In genomic region chrX:112786076-112786475, GRCh38 we compare ENCODE assay signal across 29 cellular contexts. TPM values are rescaled to one million over a fixed set of nuclear protein-coding genes. Genes with fewer than 3 reads are reported as not detected.
DNase-seq lines count a peak whose midpoint lies in the region; ATAC-seq, FAIRE-seq and TF ChIP-seq lines count a peak whose summit lies in the region.
"Had no signal": no experiment of that assay in that cellular context is flagged by ENCODE, and none has a peak within 500 bp of the region (broad histone marks: within the 10 kb centered on the region; RNA-seq: fewer than 3 reads in every experiment).

No MANE protein-coding gene starts in this region.

- H3K36me3 ChIP-seq in Caco-2 (ENCODE audit: control insufficient read depth, insufficient read depth, low read length) = no peaks in the 10 kb centered on the region; the same call in none of the 2 replicates
- H3K36me3 ChIP-seq in pancreas = no peaks in the 10 kb centered on the region

- WGBS in pancreas, 2 donors = 60 to 77% methylated on average over 2 of the region's 2 CpGs

- FAIRE-seq in colon (lab: Jason Lieb, UNC) (peak; percentile 21), pancreas (lab: Jason Lieb, UNC) (peak; percentile 56)
- FAIRE-seq: HepG2, K562 had no signal

- H3K4me3 ChIP-seq in Caco-2 (ENCODE audit: low read depth, low read length) (no peak overlapping the region), pancreas (no peak overlapping the region), dorsolateral prefrontal cortex (no peak overlapping the region)
- H3K4me3 ChIP-seq: BLaER1, GM23248, HAP-1, K562 had no signal

- peaks cover 43% of the 10 kb centered on the region for H3K36me3 Mint-ChIP-seq in Caco-2 (ENCODE audit: insufficient read depth, unreplicated experiment)
- no peaks in the 10 kb centered on the region for H3K36me3 Mint-ChIP-seq in activated T-helper 1 cell treated with anti-CD3 and anti-CD28 coated beads, Interleukin-12 subunit alpha, Interleukin-12 subunit beta, Interleukin-2, Interleukin-4 antibody, amounts not matched to agents 30 ng/mL and 10 ng/mL and 1 ng/mL, durations not matched to agents 14 hours and 24 hours and 36 hours (ENCODE audit: low read depth)

- intact Hi-C loops in Caco-2 (cut with micrococcal nuclease; ENCODE audit: unreplicated experiment) (no loop called here), pancreas (cut with DNase I) (no loop called here), dorsolateral prefrontal cortex (cut with DNase I) (no loop called here)
- intact Hi-C loops in activated T-helper 1 cell treated with anti-CD3 and anti-CD28 coated beads, Interleukin-12 subunit alpha, Interleukin-12 subunit beta, Interleukin-2, Interleukin-4 antibody, amounts not matched to agents 30 ng/mL and 10 ng/mL and 1 ng/mL, durations not matched to agents 14 hours and 24 hours and 36 hours (cut with micrococcal nuclease) = no loop called here

- H3K4me1 ChIP-seq in Caco-2 (peaks cover 20% of the 10 kb centered on the region), pancreas (no peaks in the 10 kb centered on the region)
- H3K4me1 ChIP-seq: BLaER1, HAP-1 had no signal

- no TSS peak for BruUV-seq in Caco-2 (replicated peaks; lab: Mats Ljungman, UMichigan)

- TF ChIP-seq CTCF in Caco-2 (IDR thresholded peaks at IDR 0.05; ENCODE audit: insufficient read depth in 1 of 2, low read depth in 1 of 2, low read length in 1 of 2, severe bottlenecking in 1 of 2, unreplicated experiment in 1 of 2) = no peak
- TF ChIP-seq CTCF in pancreas (IDR thresholded peaks at IDR 0.05) = no peak
- no peak for TF ChIP-seq CTCF in dorsolateral prefrontal cortex (IDR thresholded peaks at IDR 0.05 in 54 of 56, conservative IDR thresholded peaks at IDR 0.05 in 2 of 56; ENCODE audit: low read depth in 1 of 56, partially characterized antibody in 56 of 56)

- POLR2A ChIA-PET in Caco-2 (lab: Charles Lee) = no interaction called here

- H3K27ac ChIP-seq in pancreas = no peak overlapping the region
- H3K27ac ChIP-seq in dorsolateral prefrontal cortex = peak overlapping the region in 1 of 59 donors; percentile 10
- H3K27ac ChIP-seq: BLaER1, GM23248, HL-60, RWPE1 had no signal

- no peaks in the 10 kb centered on the region for H3K9me3 ChIP-seq in Caco-2
- H3K9me3 ChIP-seq in pancreas = no peaks in the 10 kb centered on the region
- H3K9me3 ChIP-seq: BLaER1, HAP-1, SK-N-SH had no signal

- H3K27me3 ChIP-seq in Caco-2 (replicated peaks; ENCODE audit: control insufficient read depth, insufficient read depth, low read length) (no peaks in the 10 kb centered on the region), pancreas (peaks cover 0 to 13% (median 0%) of the 10 kb centered on the region in 4 donors), dorsolateral prefrontal cortex (peaks cover 0 to 65% (median 6%) of the 10 kb centered on the region in 45 donors)

- DNase-seq in Caco-2 (no peak), Kasumi-1 (lab: John Stamatoyannopoulos, UW) (peak; percentile 0 to 1), pancreas (no peak), dorsolateral prefrontal cortex (no peak)
- no peak for DNase-seq in activated T-helper 1 cell treated with anti-CD3 and anti-CD28 coated beads, Interleukin-12 subunit alpha, Interleukin-12 subunit beta, Interleukin-2, Interleukin-4 antibody, amounts not matched to agents 30 ng/mL and 10 ng/mL and 1 ng/mL, durations not matched to agents 14 hours and 24 hours and 36 hours (ENCODE audit: low spot score)
- DNase-seq: ACHN; Calu3; CD4-positive, alpha-beta memory T cell; DMS153; GM23248; NCI-H1417; NCI-H1694 treated with DMSO at 0.1 percent for 48 hours; NCI-H2081 treated with DMSO at 0.1 percent for 48 hours; NCI-H2171 treated with DMSO at 0.1 percent for 48 hours; NCI-H524 treated with DMSO at 0.1 percent for 48 hours; NCI-H82; PC-3; SIG-M5; SK-N-SH; T-cell had no signal

- peak overlapping the region; percentile 69 for H3K4me3 Mint-ChIP-seq in Caco-2 (ENCODE audit: unreplicated experiment)
- H3K4me3 Mint-ChIP-seq in activated T-helper 1 cell treated with anti-CD3 and anti-CD28 coated beads, Interleukin-12 subunit alpha, Interleukin-12 subunit beta, Interleukin-2, Interleukin-4 antibody, amounts not matched to agents 30 ng/mL and 10 ng/mL and 1 ng/mL, durations not matched to agents 14 hours and 24 hours and 36 hours = no peak overlapping the region
- H3K4me3 Mint-ChIP-seq: CD4-positive, alpha-beta memory T cell; T-cell had no signal

- no peaks in the 10 kb centered on the region for H3K9me3 Mint-ChIP-seq in Caco-2 (ENCODE audit: unreplicated experiment)
- no peaks in the 10 kb centered on the region for H3K9me3 Mint-ChIP-seq in activated T-helper 1 cell treated with anti-CD3 and anti-CD28 coated beads, Interleukin-12 subunit alpha, Interleukin-12 subunit beta, Interleukin-2, Interleukin-4 antibody, amounts not matched to agents 30 ng/mL and 10 ng/mL and 1 ng/mL, durations not matched to agents 14 hours and 24 hours and 36 hours
- H3K9me3 Mint-ChIP-seq: CD4-positive, alpha-beta memory T cell; T-cell had no signal

- CTCF ChIA-PET in Caco-2 (lab: Charles Lee) = no interaction called here

- H3K4me1 Mint-ChIP-seq in Caco-2 (ENCODE audit: low read depth, unreplicated experiment) = peaks cover 19% of the 10 kb centered on the region
- H3K4me1 Mint-ChIP-seq in activated T-helper 1 cell treated with anti-CD3 and anti-CD28 coated beads, Interleukin-12 subunit alpha, Interleukin-12 subunit beta, Interleukin-2, Interleukin-4 antibody, amounts not matched to agents 30 ng/mL and 10 ng/mL and 1 ng/mL, durations not matched to agents 14 hours and 24 hours and 36 hours (ENCODE audit: low read depth) = no peaks in the 10 kb centered on the region
- H3K4me1 Mint-ChIP-seq: CD4-positive, alpha-beta memory T cell; T-cell had no signal

- no peak overlapping the region for H3K27ac Mint-ChIP-seq in Caco-2 (ENCODE audit: unreplicated experiment)
- H3K27ac Mint-ChIP-seq in activated T-helper 1 cell treated with anti-CD3 and anti-CD28 coated beads, Interleukin-12 subunit alpha, Interleukin-12 subunit beta, Interleukin-2, Interleukin-4 antibody, amounts not matched to agents 30 ng/mL and 10 ng/mL and 1 ng/mL, durations not matched to agents 14 hours and 24 hours and 36 hours = no peak overlapping the region
- H3K27ac Mint-ChIP-seq: CD4-positive, alpha-beta memory T cell; T-cell had no signal

- no peaks in the 10 kb centered on the region for H3K27me3 Mint-ChIP-seq in Caco-2 (ENCODE audit: insufficient read depth, unreplicated experiment)
- H3K27me3 Mint-ChIP-seq in activated T-helper 1 cell treated with anti-CD3 and anti-CD28 coated beads, Interleukin-12 subunit alpha, Interleukin-12 subunit beta, Interleukin-2, Interleukin-4 antibody, amounts not matched to agents 30 ng/mL and 10 ng/mL and 1 ng/mL, durations not matched to agents 14 hours and 24 hours and 36 hours (ENCODE audit: insufficient read depth) = no peaks in the 10 kb centered on the region
- H3K27me3 Mint-ChIP-seq: CD4-positive, alpha-beta memory T cell had no signal

- ATAC-seq in pancreas (peak in 1 of 4 donors; percentile 25), GM19452 (IDR thresholded peaks at IDR 0.05; ENCODE audit: unreplicated experiment) (no peak)
- ATAC-seq: K562, PC-3, T-cell had no signal

RNA-seq across cellular contexts. Expression of gene AMOT, which starts 54.6 kb away (rescaled TPM):
- total RNA-seq in Caco-2 (2022) (55.7 and 66.3 TPM in 2 replicates), pancreas (10 to 100 TPM in 1 of 6 donors, 1 to 10 TPM in 5; 4.5 to 14.4 (median 5.7) TPM), dorsolateral prefrontal cortex (100 to 1,000 TPM in 12 of 120 experiments, 10 to 100 TPM in 108; 41.2 to 186 (median 76.8) TPM)
- 1 to 10 TPM; 1.1 to 2.8 TPM for polyA plus RNA-seq in pancreas
- total RNA-seq in activated T-helper 1 cell treated with anti-CD3 and anti-CD28 coated beads, Interleukin-12 subunit alpha, Interleukin-12 subunit beta, Interleukin-2, Interleukin-4 antibody, amounts not matched to agents 30 ng/mL and 10 ng/mL and 1 ng/mL, durations not matched to agents 14 hours and 24 hours and 36 hours = 1.3 and 1.9 TPM in 2 replicates
- total RNA-seq: G401 had no signal
- polyA plus RNA-seq: K562 had no signal

Comparison
In these comparisons a context has a peak if more than half of its experiments do, and no peak if none do; other contexts are left out.
1. DNase-seq: peak in Kasumi-1 (2 of 2); none in Caco-2 (0 of 2), pancreas (0 of 6), dorsolateral prefrontal cortex (0 of 10) and activated T-helper 1 cell treated with anti-CD3 and anti-CD28 coated beads, Interleukin-12 subunit alpha, Interleukin-12 subunit beta, Interleukin-2, Interleukin-4 antibody, amounts not matched to agents 30 ng/mL and 10 ng/mL and 1 ng/mL, durations not matched to agents 14 hours and 24 hours and 36 hours (single experiment).